8 cellular contexts compared by ENCODE assay signal in genomic region chr11:65436412-65437032, GRCh38. TPM values are rescaled to one million over a fixed set of nuclear protein-coding genes. Genes with fewer than 3 reads are reported as not detected.
DNase-seq lines count a peak whose midpoint lies in the region; ATAC-seq, FAIRE-seq and TF ChIP-seq lines count a peak whose summit lies in the region.

No MANE protein-coding gene starts in this region.

- peaks cover 45% of the 10 kb centered on the region for H3K79me2 ChIP-seq in HepG2 (ENCODE audit: insufficient read depth, low read length)

- TF ChIP-seq RAD21 in HepG2 (CRISPR knock-in tag; IDR thresholded peaks at IDR 0.05) = no peak

- H3K27me3 ChIP-seq in breast epithelium (no peaks in the 10 kb centered on the region), HepG2 (ENCODE audit: control insufficient read depth in 1 of 2, insufficient read depth in 2 of 2, low read length in 2 of 2) (no peaks in the 10 kb centered on the region)

- H3K4me3 ChIP-seq in breast epithelium (no peak overlapping the region), HepG2 (replicated peaks in 1 of 3; ENCODE audit: insufficient read depth in 1 of 3, low read depth in 2 of 3, low read length in 3 of 3) (no peak overlapping the region)

- H3K4me1 ChIP-seq in breast epithelium (peaks cover 0 to under 1% of the 10 kb centered on the region in 2 donors), HepG2 (ENCODE audit: insufficient read depth, low read length) (peaks cover 85% of the 10 kb centered on the region)

- no peak overlapping the region for H3K4me3 Mint-ChIP-seq in type B pancreatic cell

- H3K27me3 Mint-ChIP-seq in type B pancreatic cell = no peaks in the 10 kb centered on the region

- H3K4me1 Mint-ChIP-seq in type B pancreatic cell (ENCODE audit: unreplicated experiment) = peaks cover 22% of the 10 kb centered on the region

- TF ChIP-seq EP300 in HepG2 (IDR thresholded peaks at IDR 0.05; ENCODE audit: low read depth in 2 of 2, low read length in 2 of 2) = no peak
- no peak for TF ChIP-seq EP300 in HepG2 (CRISPR knock-in tag; IDR thresholded peaks at IDR 0.05; ENCODE audit: borderline replicate concordance)

- peaks cover 99% of the 10 kb centered on the region for H4K20me1 ChIP-seq in HepG2 (ENCODE audit: insufficient read depth, low read length)

- POLR2A ChIA-PET in HepG2 (lab: Yijun Ruan, JAX) = interaction anchor here (0.8 to 4.9 kb wide), 9 partner anchors 11 to 72 kb away, joined by 3 to 38 read pairs (median 3); partner anchors contain the start of gene NEAT1

- no peak for TF ChIP-seq POLR2A in breast epithelium (IDR thresholded peaks at IDR 0.05)
- peak; percentile 23 to 76; a peak in 2 of 4 replicates for TF ChIP-seq POLR2A in HepG2 (IDR thresholded peaks at IDR 0.05; ENCODE audit: insufficient read depth in 1 of 2, low read depth in 2 of 2, low read length in 2 of 2)

- in situ Hi-C loops in HepG2 (cut with HindIII; ENCODE audit: extremely low pct_ligation_motif_present, low pct_unique_long_range_greater_than_20kb) (no loop called here), GM13977 (cut with MboI; ENCODE audit: low pct_unique_long_range_greater_than_20kb, low sequenced_read_pairs, unreplicated experiment) (no loop called here)

- ATAC-seq in HepG2 = peak; percentile 22
- no peak for ATAC-seq in GM21528 (IDR thresholded peaks at IDR 0.05; ENCODE audit: low FRiP score, unreplicated experiment)
- no peak for ATAC-seq in HG03025 (IDR thresholded peaks at IDR 0.05; ENCODE audit: low FRiP score, unreplicated experiment)

- no peak overlapping the region for H3K9ac ChIP-seq in HepG2 (ENCODE audit: insufficient read depth, low read depth, low read length)

- no peak overlapping the region for H3K4me2 ChIP-seq in HepG2 (ENCODE audit: low read depth, low read length)

- no peak overlapping the region for H2AFZ ChIP-seq in HepG2 (ENCODE audit: low read length)

- peak; percentile 55 for DNase-seq in activated effector memory CD4-positive, alpha-beta T cell treated with anti-CD3 and anti-CD28 coated beads, Interleukin-2, amount 50 U/mL, for 16 hours
- no peak for DNase-seq in activated effector memory CD4-positive, alpha-beta T cell treated with Interleukin-2 at 50 U/mL for 16 hours
- peak in 1 of 2 donors; percentile 17 for DNase-seq in breast epithelium (ENCODE audit: low spot score in 2 of 2)
- DNase-seq in HepG2 (ENCODE audit: low spot score) = no peak
- no peak for DNase-seq in type B pancreatic cell (ENCODE audit: extremely low spot score, unreplicated experiment)
- DNase-seq in GM13977 (ENCODE audit: low spot score) = no peak

- WGBS in HepG2 (ENCODE audit: low lambda C conversion rate) = 89% methylated on average over 5 of the region's 5 CpGs

- peaks cover 40% of the 10 kb centered on the region for H3K36me3 Mint-ChIP-seq in type B pancreatic cell

- H3K9me3 ChIP-seq in breast epithelium (no peaks in the 10 kb centered on the region), HepG2 (ENCODE audit: low read length) (no peaks in the 10 kb centered on the region)

- H3K36me3 ChIP-seq in breast epithelium (no peaks in the 10 kb centered on the region), HepG2 (replicated peaks in 1 of 2; ENCODE audit: control insufficient read depth in 1 of 2, insufficient read depth in 2 of 2, low read length in 2 of 2) (peaks cover 8 to 44% of the 10 kb centered on the region in 2 experiments; a peak in 4 of 5 replicates)

- intact Hi-C loops in breast epithelium (cut with DNase I; ENCODE audit: low total_unique reads) (loop anchor here (5.0 kb wide), 1 partner anchor 1631 kb away; no protein-coding TSS in a partner anchor), HepG2 (cut with micrococcal nuclease; ENCODE audit: unreplicated experiment) (no loop called here)

- peak overlapping the region; percentile 43 to 66 for H3K27ac ChIP-seq in breast epithelium
- H3K27ac ChIP-seq in HepG2 (ENCODE audit: extremely low read length, insufficient read depth, low read length) = peak overlapping the region; percentile 10

- no peaks in the 10 kb centered on the region for H3K9me3 Mint-ChIP-seq in type B pancreatic cell

- CTCF ChIA-PET in HepG2 (lab: Yijun Ruan, JAX; ENCODE audit: low intra/inter-chr PET ratio, low total read pairs) = no interaction called here

- TF ChIP-seq CTCF in breast epithelium (IDR thresholded peaks at IDR 0.05) (no peak), HepG2 (CRISPR knock-in tag; IDR thresholded peaks at IDR 0.05) (no peak), type B pancreatic cell (conservative IDR thresholded peaks at IDR 0.05) (no peak), GM13977 (IDR thresholded peaks at IDR 0.05; ENCODE audit: extremely low read depth, insufficient read depth, missing control alignments) (no peak)

- no peak for FAIRE-seq in HepG2 (lab: Jason Lieb, UNC)

- H3K27ac Mint-ChIP-seq in type B pancreatic cell = peak overlapping the region; percentile 40

- BruUV-seq in HepG2 (replicated peaks; lab: Mats Ljungman, UMichigan) = no TSS peak

RNA-seq across cellular contexts. Expression of gene NEAT1, which starts 13.9 kb away (rescaled TPM):
- total RNA-seq in breast epithelium = 100 to 1,000 TPM; 323 to 391 (median 351) TPM
- total RNA-seq in HepG2 (2016; rRNA removed; fragmentation: Illumina TruSeq; extraction: Trizol) = 10.5 and 20.5 TPM in 2 replicates
- 2.2 and 2.6 TPM in 2 replicates for total RNA-seq in HepG2 (2016; cell fraction: cytosol; rRNA removed; fragmentation: Illumina TruSeq; extraction: Trizol; ENCODE audit: low read depth)
- 8.4 and 21.3 TPM in 2 replicates for total RNA-seq in HepG2 (2016; cell fraction: insoluble cytoplasmic fraction; rRNA removed; fragmentation: Illumina TruSeq; extraction: Trizol)
- 7.8 and 8.3 TPM in 2 replicates for total RNA-seq in HepG2 (2016; cell fraction: membrane; rRNA removed; fragmentation: Illumina TruSeq; extraction: Trizol)
- 196 and 220 TPM in 2 replicates for total RNA-seq in HepG2 (2016; cell fraction: nucleus; rRNA removed; fragmentation: Illumina TruSeq; extraction: Trizol)
- polyA plus RNA-seq in HepG2 (2011; rRNA removed) = 41.2 and 41.3 TPM in 2 replicates
- 13.0 and 13.4 TPM in 2 replicates for polyA plus RNA-seq in HepG2 (2011; cell fraction: cytosol; rRNA removed)
- polyA plus RNA-seq in HepG2 (2011; cell fraction: nucleus; rRNA removed) = 222 and 327 TPM in 2 replicates
- polyA plus RNA-seq in HepG2 (2012) = 288 and 371 TPM in 2 replicates
- polyA plus RNA-seq in HepG2 (2016; cell fraction: cytosol; fragmentation: Illumina TruSeq; extraction: Trizol; ENCODE audit: low read depth) = 3.6 and 4.3 TPM in 2 replicates
- polyA plus RNA-seq in HepG2 (2016; cell fraction: insoluble cytoplasmic fraction; fragmentation: Illumina TruSeq; extraction: Trizol; ENCODE audit: low read depth) = 54.0 and 61.1 TPM in 2 replicates
- 47.1 and 54.4 TPM in 2 replicates for polyA plus RNA-seq in HepG2 (2016; cell fraction: membrane; fragmentation: Illumina TruSeq; extraction: Trizol; ENCODE audit: low read depth)
- 577 and 628 TPM in 2 replicates for polyA plus RNA-seq in HepG2 (2016; cell fraction: nucleus; fragmentation: Illumina TruSeq; extraction: Trizol; ENCODE audit: insufficient read depth, low read depth)
- polyA minus RNA-seq in HepG2 (2011; rRNA and poly(A)+ RNA removed; ENCODE audit: low replicate concordance) = 64.6 and 225 TPM in 2 replicates
- polyA minus RNA-seq in HepG2 (2011; cell fraction: cytosol; rRNA and poly(A)+ RNA removed) = 17.3 and 20.2 TPM in 2 replicates
- 1,479 and 1,737 TPM in 2 replicates for polyA minus RNA-seq in HepG2 (2011; cell fraction: nucleus; rRNA and poly(A)+ RNA removed)
- total RNA-seq in type B pancreatic cell (ENCODE audit: low replicate concordance) = 229 and 395 TPM in 2 replicates

RNA-seq across cellular contexts. Expression of gene FRMD8, which starts 50.1 kb away (rescaled TPM):
- total RNA-seq in breast epithelium (10 to 100 TPM; 22.9 to 57.0 (median 49.0) TPM), HepG2 (2016; rRNA removed; fragmentation: Illumina TruSeq; extraction: Trizol) (18.0 and 20.6 TPM in 2 replicates), type B pancreatic cell (ENCODE audit: low replicate concordance) (35.0 and 41.8 TPM in 2 replicates)
- total RNA-seq in HepG2 (2016; cell fraction: cytosol; rRNA removed; fragmentation: Illumina TruSeq; extraction: Trizol; ENCODE audit: low read depth) = 2.2 and 2.9 TPM in 2 replicates
- total RNA-seq in HepG2 (2016; cell fraction: insoluble cytoplasmic fraction; rRNA removed; fragmentation: Illumina TruSeq; extraction: Trizol) = 17.5 and 22.6 TPM in 2 replicates
- 5.3 and 6.3 TPM in 2 replicates for total RNA-seq in HepG2 (2016; cell fraction: membrane; rRNA removed; fragmentation: Illumina TruSeq; extraction: Trizol)
- total RNA-seq in HepG2 (2016; cell fraction: nucleus; rRNA removed; fragmentation: Illumina TruSeq; extraction: Trizol) = 12.4 and 14.6 TPM in 2 replicates
- 5.8 and 9.4 TPM in 2 replicates for polyA plus RNA-seq in HepG2 (2011; rRNA removed)
- polyA plus RNA-seq in HepG2 (2011; cell fraction: cytosol; rRNA removed) = 5.9 and 6.7 TPM in 2 replicates
- polyA plus RNA-seq in HepG2 (2011; cell fraction: nucleus; rRNA removed) = 26.7 and 32.6 TPM in 2 replicates
- 3.5 and 5.2 TPM in 2 replicates for polyA plus RNA-seq in HepG2 (2012)
- 2.5 and 2.6 TPM in 2 replicates for polyA plus RNA-seq in HepG2 (2016; cell fraction: cytosol; fragmentation: Illumina TruSeq; extraction: Trizol; ENCODE audit: low read depth)
- polyA plus RNA-seq in HepG2 (2016; cell fraction: insoluble cytoplasmic fraction; fragmentation: Illumina TruSeq; extraction: Trizol; ENCODE audit: low read depth) = 13.5 and 17.1 TPM in 2 replicates
- 2.8 and 3.8 TPM in 2 replicates for polyA plus RNA-seq in HepG2 (2016; cell fraction: membrane; fragmentation: Illumina TruSeq; extraction: Trizol; ENCODE audit: low read depth)
- polyA plus RNA-seq in HepG2 (2016; cell fraction: nucleus; fragmentation: Illumina TruSeq; extraction: Trizol; ENCODE audit: insufficient read depth, low read depth) = 21.4 and 24.7 TPM in 2 replicates
- polyA minus RNA-seq in HepG2 (2011; rRNA and poly(A)+ RNA removed; ENCODE audit: low replicate concordance) = 22.3 and 24.3 TPM in 2 replicates
- polyA minus RNA-seq in HepG2 (2011; cell fraction: cytosol; rRNA and poly(A)+ RNA removed) = 5.4 and 6.2 TPM in 2 replicates
- 6.2 and 11.8 TPM in 2 replicates for polyA minus RNA-seq in HepG2 (2011; cell fraction: nucleus; rRNA and poly(A)+ RNA removed)

RNA-seq across cellular contexts. Expression of gene SLC25A45, which starts 54.1 kb away (rescaled TPM):
- total RNA-seq in breast epithelium = 1 to 10 TPM; 5.4 to 9.1 (median 6.6) TPM
- 2.1 and 3.4 TPM in 2 replicates for total RNA-seq in HepG2 (2016; rRNA removed; fragmentation: Illumina TruSeq; extraction: Trizol)
- total RNA-seq in HepG2 (2016; cell fraction: cytosol; rRNA removed; fragmentation: Illumina TruSeq; extraction: Trizol; ENCODE audit: low read depth) = 0.79 and 1.0 TPM in 2 replicates
- 1.9 TPM in 2 replicates for total RNA-seq in HepG2 (2016; cell fraction: insoluble cytoplasmic fraction; rRNA removed; fragmentation: Illumina TruSeq; extraction: Trizol)
- total RNA-seq in HepG2 (2016; cell fraction: membrane; rRNA removed; fragmentation: Illumina TruSeq; extraction: Trizol) = 1.5 and 2.2 TPM in 2 replicates
- 1.3 and 3.5 TPM in 2 replicates for total RNA-seq in HepG2 (2016; cell fraction: nucleus; rRNA removed; fragmentation: Illumina TruSeq; extraction: Trizol)
- polyA plus RNA-seq in HepG2 (2011; rRNA removed) = 1.2 and 1.9 TPM in 2 replicates
- polyA plus RNA-seq in HepG2 (2011; cell fraction: cytosol; rRNA removed) = 0.95 and 0.99 TPM in 2 replicates
- 5.9 and 6.0 TPM in 2 replicates for polyA plus RNA-seq in HepG2 (2011; cell fraction: nucleus; rRNA removed)
- polyA plus RNA-seq in HepG2 (2012) = 2.0 and 4.1 TPM in 2 replicates
- polyA plus RNA-seq in HepG2 (2016; cell fraction: cytosol; fragmentation: Illumina TruSeq; extraction: Trizol; ENCODE audit: low read depth) = 0.45 and 0.70 TPM in 2 replicates
- 1.3 and 1.6 TPM in 2 replicates for polyA plus RNA-seq in HepG2 (2016; cell fraction: insoluble cytoplasmic fraction; fragmentation: Illumina TruSeq; extraction: Trizol; ENCODE audit: low read depth)
- 1.4 and 1.5 TPM in 2 replicates for polyA plus RNA-seq in HepG2 (2016; cell fraction: membrane; fragmentation: Illumina TruSeq; extraction: Trizol; ENCODE audit: low read depth)
- 5.6 and 8.8 TPM in 2 replicates for polyA plus RNA-seq in HepG2 (2016; cell fraction: nucleus; fragmentation: Illumina TruSeq; extraction: Trizol; ENCODE audit: insufficient read depth, low read depth)
- 1.9 and 7.2 TPM in 2 replicates for polyA minus RNA-seq in HepG2 (2011; rRNA and poly(A)+ RNA removed; ENCODE audit: low replicate concordance)
- 1.4 and 2.5 TPM in 2 replicates for polyA minus RNA-seq in HepG2 (2011; cell fraction: cytosol; rRNA and poly(A)+ RNA removed)
- polyA minus RNA-seq in HepG2 (2011; cell fraction: nucleus; rRNA and poly(A)+ RNA removed) = 1.4 and 2.4 TPM in 2 replicates
- 1.9 and 5.6 TPM in 2 replicates for total RNA-seq in type B pancreatic cell (ENCODE audit: low replicate concordance)
